ENCODE assay signal across 9 cellular contexts in genomic region chr6:18388942-18389341, GRCh38.
DNase-seq lines count a peak whose midpoint lies in the region; ATAC-seq and TF ChIP-seq lines count a peak whose summit lies in the region.
"Had no signal": no experiment of that assay in that cellular context is flagged by ENCODE, and none has a peak within 500 bp of the region (broad histone marks: within the 10 kb centered on the region; RNA-seq: fewer than 3 reads in every experiment).

No MANE protein-coding gene starts in this region.

- H3K4me3 ChIP-seq in neutrophil (ENCODE audit: low read depth in 1 of 2, low read length in 1 of 2) (peak overlapping the region; percentile 84 to 85), HAP-1 (no peak overlapping the region)

- no peaks in the 10 kb centered on the region for H3K9me3 ChIP-seq in neutrophil
- H3K9me3 ChIP-seq in HAP-1, result no peaks in the 10 kb centered on the region

- H3K27ac ChIP-seq in epithelial cell of prostate (peak overlapping the region; percentile 83), neutrophil (peak overlapping the region; percentile 99)

- no peaks in the 10 kb centered on the region for H3K36me3 ChIP-seq in neutrophil
- no peaks in the 10 kb centered on the region for H3K36me3 ChIP-seq in HAP-1 (replicated peaks)

- peaks cover 60 to 61% of the 10 kb centered on the region in 2 experiments for H3K4me1 ChIP-seq in neutrophil (ENCODE audit: control insufficient read depth in 1 of 2, insufficient read depth in 1 of 2, low read depth in 1 of 2, low read length in 1 of 2)
- H3K4me1 ChIP-seq in HAP-1, result peaks cover 7% of the 10 kb centered on the region

- H3K27me3 ChIP-seq in neutrophil (no peaks in the 10 kb centered on the region), HAP-1 (ENCODE audit: low read depth) (peaks cover 17% of the 10 kb centered on the region; the same call in 1 of the 2 replicates)

- TF ChIP-seq CTCF in neutrophil (IDR thresholded peaks at IDR 0.05), result no peak

- ATAC-seq in GM21526 (IDR thresholded peaks at IDR 0.05; ENCODE audit: low FRiP score, unreplicated experiment), result no peak

- DNase-seq in Ammon's horn (ENCODE audit: low spot score) (peak; percentile 21), NCI-H226 (peak; percentile 47), epithelial cell of prostate (ENCODE audit: low read depth, low spot score) (no peak), NCI-H2107 (lab: John Stamatoyannopoulos, UW) (no peak), HAP-1 (ENCODE audit: low spot score in 2 of 2) (no peak)
- no peak for DNase-seq in activated CD8-positive, alpha-beta memory T cell treated with anti-CD3 and anti-CD28 coated beads for 24 hours
- DNase-seq: activated CD4-positive, CD25-positive, alpha-beta regulatory T cell had no signal

- in situ Hi-C loops in HAP-1 (cut with MboI; ENCODE audit: low sequenced_read_pairs), result no loop called here

Comparison
In these comparisons a context has a peak if more than half of its experiments do, and no peak if none do; other contexts are left out.
1. DNase-seq: peak in Ammon's horn (single experiment) and NCI-H226 (single experiment); none in epithelial cell of prostate (single experiment), NCI-H2107 (single experiment), activated CD8-positive, alpha-beta memory T cell treated with anti-CD3 and anti-CD28 coated beads for 24 hours (single experiment) and HAP-1 (0 of 2).